17 cellular contexts compared by ENCODE assay signal in the genomic region with DNA sequence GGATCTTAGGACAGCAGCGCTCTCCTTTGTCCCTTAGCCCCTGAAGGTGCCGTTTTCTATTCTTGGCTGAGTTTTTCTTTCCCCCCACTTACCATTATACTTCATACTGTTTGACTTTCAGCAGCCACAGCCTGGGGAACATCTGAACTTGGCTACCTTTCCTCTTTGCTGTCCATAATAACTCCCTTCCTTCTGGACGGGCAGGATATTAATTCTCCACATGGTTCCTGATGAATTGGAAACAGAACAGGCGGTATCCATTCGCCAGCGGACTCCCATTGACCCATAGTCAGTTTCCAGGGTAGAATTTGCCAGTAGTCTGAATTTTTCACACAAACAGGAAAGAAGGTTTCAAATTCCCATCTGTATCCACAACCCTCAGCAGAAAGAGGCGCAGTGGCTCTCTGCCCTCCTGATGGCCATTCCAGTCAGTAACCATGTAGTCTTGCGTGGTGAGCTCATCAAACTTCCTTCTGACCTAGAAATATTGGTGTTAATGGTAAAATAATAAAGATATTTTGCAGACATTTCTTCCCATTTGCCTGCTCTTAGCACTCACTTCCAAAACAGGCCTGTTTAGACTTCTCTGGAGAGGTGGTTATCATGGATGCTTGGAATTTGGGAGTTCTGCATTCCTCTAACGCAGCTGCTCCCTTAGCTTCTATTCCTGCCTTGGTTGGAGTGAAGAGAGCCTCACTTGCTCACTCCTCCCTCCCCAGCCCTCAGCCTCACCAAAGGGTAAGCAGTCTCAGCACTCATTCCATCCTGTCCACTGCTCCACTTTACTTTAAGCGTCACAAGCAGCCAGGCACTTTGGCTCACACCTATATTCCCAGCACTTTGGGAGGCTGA.
DNase-seq lines count a peak whose midpoint lies in the region; TF ChIP-seq lines count a peak whose summit lies in the region.
"Had no signal": no experiment of that assay in that cellular context is flagged by ENCODE, and none has a peak within 500 bp of the region (broad histone marks: within the 10 kb centered on the region; RNA-seq: fewer than 3 reads in every experiment).

No MANE protein-coding gene starts in this region.

- no peak overlapping the region for H3K27ac ChIP-seq in sigmoid colon
- H3K27ac ChIP-seq: 22Rv1, C4-2B had no signal

- peaks cover 0 to 6% (median 0%) of the 10 kb centered on the region in 4 donors for H3K4me1 ChIP-seq in sigmoid colon

- 89 to 90% methylated on average over 10 of the region's 10 CpGs for WGBS in sigmoid colon, 2 donors

- in situ Hi-C loops in G401 (cut with HindIII; ENCODE audit: low sequenced_read_pairs): no loop called here

- DNase-seq in DMS153 treated with DMSO at 0.1 percent for 48 hours (lab: John Stamatoyannopoulos, UW; ENCODE audit: unreplicated experiment): peak; percentile 5
- no peak for DNase-seq in DMS153 (lab: John Stamatoyannopoulos, UW)
- DNase-seq in G401 (ENCODE audit: low spot score): peak; percentile 11
- DNase-seq in chondrocyte (ENCODE audit: low spot score): no peak
- DNase-seq in DMS53 treated with DMSO at 0.1 percent for 48 hours (lab: John Stamatoyannopoulos, UW; ENCODE audit: unreplicated experiment): no peak
- DNase-seq in activated CD4-positive, alpha-beta memory T cell treated with anti-CD3 and anti-CD28 coated beads for 36 hours: no peak
- no peak for DNase-seq in sigmoid colon
- DNase-seq: AML-193, DND-41, H9, KBM-7, NCI-H226, NCI-H526, SIG-M5 had no signal

- H3K9me3 Mint-ChIP-seq in chondrocyte (ENCODE audit: low read depth): peaks cover 11% of the 10 kb centered on the region
- H3K9me3 Mint-ChIP-seq in nephron: peaks cover 17% of the 10 kb centered on the region
- H3K9me3 Mint-ChIP-seq in activated CD4-positive, alpha-beta memory T cell treated with anti-CD3 and anti-CD28 coated beads for 36 hours: peaks cover 1% of the 10 kb centered on the region

- CTCF ChIA-PET in activated CD4-positive, alpha-beta memory T cell treated with anti-CD3 and anti-CD28 coated beads for 36 hours (lab: Charles Lee): no interaction called here

- POLR2A ChIA-PET in activated CD4-positive, alpha-beta memory T cell treated with anti-CD3 and anti-CD28 coated beads for 36 hours (lab: Charles Lee): no interaction called here

- H3K27me3 ChIP-seq in sigmoid colon: no peaks in the 10 kb centered on the region

- TF ChIP-seq CTCF in chondrocyte (IDR thresholded peaks at IDR 0.05) (no peak), nephron (IDR thresholded peaks at IDR 0.05; ENCODE audit: unreplicated experiment in 3 of 3) (no peak), sigmoid colon (IDR thresholded peaks at IDR 0.05) (no peak)

- H3K4me1 Mint-ChIP-seq in chondrocyte (ENCODE audit: low read depth) (peaks cover 19% of the 10 kb centered on the region), nephron (peaks cover 11% of the 10 kb centered on the region)
- H3K4me1 Mint-ChIP-seq in activated CD4-positive, alpha-beta memory T cell treated with anti-CD3 and anti-CD28 coated beads for 36 hours (ENCODE audit: low read depth): no peaks in the 10 kb centered on the region

- no peak for TF ChIP-seq EP300 in sigmoid colon (IDR thresholded peaks at IDR 0.05)

- H3K36me3 Mint-ChIP-seq in chondrocyte (ENCODE audit: low read depth) (peaks cover 4% of the 10 kb centered on the region), nephron (ENCODE audit: low read depth) (no peaks in the 10 kb centered on the region)
- no peaks in the 10 kb centered on the region for H3K36me3 Mint-ChIP-seq in activated CD4-positive, alpha-beta memory T cell treated with anti-CD3 and anti-CD28 coated beads for 36 hours

- no peak overlapping the region for H3K4me3 ChIP-seq in sigmoid colon

- H3K9me3 ChIP-seq in sigmoid colon: peaks cover 0 to 2% (median 0%) of the 10 kb centered on the region in 4 donors

- TF ChIP-seq POLR2A in sigmoid colon (IDR thresholded peaks at IDR 0.05): no peak

- H3K27ac Mint-ChIP-seq in chondrocyte (ENCODE audit: unreplicated experiment) (peak overlapping the region; percentile 29), nephron (peak overlapping the region; percentile 22 to 44 (median 23))
- H3K27ac Mint-ChIP-seq in activated CD4-positive, alpha-beta memory T cell treated with anti-CD3 and anti-CD28 coated beads for 36 hours: no peak overlapping the region
- H3K27ac Mint-ChIP-seq: H9 had no signal

- intact Hi-C loops in activated CD4-positive, alpha-beta memory T cell treated with anti-CD3 and anti-CD28 coated beads for 36 hours (cut with micrococcal nuclease): no loop called here
- intact Hi-C loops in sigmoid colon (cut with DNase I): no loop called here

- no peaks in the 10 kb centered on the region for H3K36me3 ChIP-seq in sigmoid colon

- H3K27me3 Mint-ChIP-seq in chondrocyte (ENCODE audit: low read depth): no peaks in the 10 kb centered on the region
- H3K27me3 Mint-ChIP-seq in nephron (ENCODE audit: low read depth): peaks cover 6% of the 10 kb centered on the region
- peaks cover 18% of the 10 kb centered on the region for H3K27me3 Mint-ChIP-seq in activated CD4-positive, alpha-beta memory T cell treated with anti-CD3 and anti-CD28 coated beads for 36 hours

- H3K4me3 Mint-ChIP-seq in chondrocyte (ENCODE audit: unreplicated experiment) (no peak overlapping the region), nephron (no peak overlapping the region)
- no peak overlapping the region for H3K4me3 Mint-ChIP-seq in activated CD4-positive, alpha-beta memory T cell treated with anti-CD3 and anti-CD28 coated beads for 36 hours
- H3K4me3 Mint-ChIP-seq: H9 had no signal

Comparison
In these comparisons a context has a peak if more than half of its experiments do, and no peak if none do; other contexts are left out.
1. DNase-seq: peak in DMS153 treated with DMSO at 0.1 percent for 48 hours (single experiment) and G401 (single experiment); none in DMS153 (single experiment), chondrocyte (single experiment), DMS53 treated with DMSO at 0.1 percent for 48 hours (single experiment), activated CD4-positive, alpha-beta memory T cell treated with anti-CD3 and anti-CD28 coated beads for 36 hours (single experiment) and sigmoid colon (single experiment).